25 cellular contexts compared by ENCODE assay signal in the genomic region with DNA sequence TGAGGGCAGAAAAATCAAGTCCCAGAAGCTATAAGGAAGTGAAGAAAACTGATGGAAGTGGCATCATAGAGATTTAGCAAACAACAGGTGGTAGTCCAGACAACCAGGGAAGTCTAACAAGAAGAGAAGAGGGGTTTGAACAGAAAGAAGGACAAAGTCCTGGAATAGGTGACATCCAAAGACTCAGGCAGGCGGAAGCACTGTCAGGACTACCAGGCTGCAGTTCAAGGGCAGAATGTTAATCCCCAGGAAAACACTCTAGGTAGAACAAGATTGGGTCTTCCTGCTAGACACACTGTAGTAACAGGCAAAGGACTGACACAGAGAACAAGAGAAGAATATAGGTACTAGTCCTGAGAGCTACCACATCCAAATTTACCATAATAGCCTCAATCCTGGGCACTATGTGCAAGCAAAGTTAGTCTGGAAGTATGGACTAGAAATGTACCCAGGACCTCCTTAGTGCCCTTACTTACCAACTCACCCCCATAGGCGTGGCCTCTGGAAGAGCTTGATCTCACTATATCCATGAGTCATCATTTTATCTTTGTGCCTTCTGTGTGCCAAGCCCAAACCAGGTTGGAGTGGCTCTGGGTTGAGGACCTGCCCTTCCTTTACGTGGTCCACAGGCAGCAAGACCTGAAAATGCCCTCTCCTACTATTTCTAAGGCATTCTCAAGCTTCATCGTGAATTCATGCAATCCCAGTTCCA. TPM values are rescaled to one million over a fixed set of nuclear protein-coding genes. Genes with fewer than 3 reads are reported as not detected.
DNase-seq lines count a peak whose midpoint lies in the region; ATAC-seq, FAIRE-seq and TF ChIP-seq lines count a peak whose summit lies in the region.
"Had no signal": no experiment of that assay in that cellular context is flagged by ENCODE, and none has a peak within 500 bp of the region (broad histone marks: within the 10 kb centered on the region; RNA-seq: fewer than 3 reads in every experiment).

No MANE protein-coding gene starts in this region.

- H3K9me2 ChIP-seq in hepatocyte (replicated peaks; ENCODE audit: insufficient read depth) = no peaks in the 10 kb centered on the region

- peak overlapping the region; percentile 80 for H3K4me2 ChIP-seq in HepG2 (ENCODE audit: low read depth, low read length)
- H3K4me2 ChIP-seq in hepatocyte = no peak overlapping the region
- H3K4me2 ChIP-seq: BLaER1 treated with 17β-estradiol and CSF1 and Interleukin-3, amounts not matched to agents 10 nM and 100 nM had no signal

- peak; percentile 80 for FAIRE-seq in HepG2 (lab: Jason Lieb, UNC)
- FAIRE-seq: D721Med, endothelial cell of umbilical vein, GM18507, keratinocyte, pancreas, TTC549 had no signal

- H3K9ac ChIP-seq in HepG2 (ENCODE audit: insufficient read depth, low read depth, low read length) = peak overlapping the region; percentile 40
- H3K9ac ChIP-seq: BLaER1 treated with 17β-estradiol and CSF1 and Interleukin-3, amounts not matched to agents 10 nM and 100 nM had no signal

- H3K36me3 Mint-ChIP-seq in T-helper 17 cell (ENCODE audit: low read depth) = no peaks in the 10 kb centered on the region
- H3K36me3 Mint-ChIP-seq: brain; naive thymus-derived CD8-positive, alpha-beta T cell had no signal

- H2AFZ ChIP-seq in HepG2 (ENCODE audit: low read length) (peak overlapping the region; percentile 12), hepatocyte (no peak overlapping the region)

- H3K27ac ChIP-seq in HepG2 (ENCODE audit: extremely low read length, insufficient read depth, low read length) (peak overlapping the region; percentile 63), right lobe of liver (no peak overlapping the region), hepatocyte (peak overlapping the region; percentile 86), left lung (no peak overlapping the region)
- H3K27ac ChIP-seq: BLaER1 treated with 17β-estradiol and CSF1 and Interleukin-3, amounts not matched to agents 10 nM and 100 nM; foreskin keratinocyte; pancreas had no signal

- peak; percentile 76 for ATAC-seq in HepG2
- ATAC-seq in right lobe of liver = no peak
- no peak for ATAC-seq in T-helper 17 cell
- ATAC-seq in left lung = no peak
- no peak for ATAC-seq in HG03439 (IDR thresholded peaks at IDR 0.05; ENCODE audit: unreplicated experiment)
- ATAC-seq: foreskin keratinocyte; naive thymus-derived CD8-positive, alpha-beta T cell; pancreas; sciatic nerve had no signal

- peak overlapping the region; percentile 0 for H3K27ac Mint-ChIP-seq in T-helper 17 cell

- intact Hi-C loops in HepG2 (cut with micrococcal nuclease; ENCODE audit: unreplicated experiment) = loop anchor here (2.0 kb wide), 1 partner anchor 42 kb away; no protein-coding TSS in a partner anchor
- intact Hi-C loops in right lobe of liver (cut with DNase I) = no loop called here
- intact Hi-C loops in left lung (cut with DNase I) = no loop called here

- no peaks in the 10 kb centered on the region for H3K27me3 Mint-ChIP-seq in T-helper 17 cell
- H3K27me3 Mint-ChIP-seq: naive thymus-derived CD8-positive, alpha-beta T cell had no signal

- H3K4me3 ChIP-seq in HepG2 (replicated peaks in 1 of 3; ENCODE audit: insufficient read depth in 1 of 3, low read depth in 2 of 3, low read length in 3 of 3) (peak overlapping the region; percentile 1 to 52 (median 22); a peak in 4 of 6 replicates), right lobe of liver (no peak overlapping the region), hepatocyte (no peak overlapping the region), left lung (no peak overlapping the region)
- H3K4me3 ChIP-seq: BLaER1 treated with 17β-estradiol and CSF1 and Interleukin-3, amounts not matched to agents 10 nM and 100 nM; pancreas had no signal

- H4K20me1 ChIP-seq in HepG2 (ENCODE audit: insufficient read depth, low read length) (no peaks in the 10 kb centered on the region), hepatocyte (ENCODE audit: insufficient read depth, poor library complexity, severe bottlenecking) (no peaks in the 10 kb centered on the region)

- H3K79me2 ChIP-seq in HepG2 (ENCODE audit: insufficient read depth, low read length) = peaks cover 25% of the 10 kb centered on the region
- H3K79me2 ChIP-seq in hepatocyte = peaks cover 23% of the 10 kb centered on the region

- BruUV-seq in HepG2 (replicated peaks; lab: Mats Ljungman, UMichigan) = no TSS peak

- no peak overlapping the region for H3K4me3 Mint-ChIP-seq in T-helper 17 cell

- TF ChIP-seq POLR2A in HepG2 (IDR thresholded peaks at IDR 0.05; ENCODE audit: insufficient read depth in 1 of 2, low read depth in 2 of 2, low read length in 2 of 2) (no peak), right lobe of liver (IDR thresholded peaks at IDR 0.05) (no peak)

- no peaks in the 10 kb centered on the region for H3K9me3 ChIP-seq in HepG2 (ENCODE audit: low read length)
- no peaks in the 10 kb centered on the region for H3K9me3 ChIP-seq in right lobe of liver
- H3K9me3 ChIP-seq in T-helper 17 cell (ENCODE audit: control insufficient read depth, low read length, poor library complexity, severe bottlenecking) = no peaks in the 10 kb centered on the region
- H3K9me3 ChIP-seq in hepatocyte (ENCODE audit: low read depth) = no peaks in the 10 kb centered on the region
- H3K9me3 ChIP-seq in left lung = peaks cover 0 to under 1% of the 10 kb centered on the region in 2 donors
- H3K9me3 ChIP-seq: BLaER1 treated with 17β-estradiol and CSF1 and Interleukin-3, amounts not matched to agents 10 nM and 100 nM; pancreas had no signal

- CTCF ChIA-PET in HepG2 (lab: Yijun Ruan, JAX; ENCODE audit: low intra/inter-chr PET ratio, low total read pairs) = no interaction called here

- peaks cover 15% of the 10 kb centered on the region for H3K4me1 Mint-ChIP-seq in T-helper 17 cell

- DNase-seq in HepG2 (ENCODE audit: low spot score) = peak; percentile 88
- DNase-seq in right lobe of liver = no peak
- DNase-seq in T-helper 17 cell = no peak
- peak; percentile 19 for DNase-seq in hepatocyte (ENCODE audit: low spot score)
- no peak for DNase-seq in iPS-NIHi7 (ENCODE audit: extremely low spot score)
- DNase-seq in left lung = no peak
- DNase-seq in NCI-H345 treated with DMSO at 0.1 percent for 48 hours (lab: John Stamatoyannopoulos, UW; ENCODE audit: unreplicated experiment) = no peak
- DNase-seq: activated CD8-positive, alpha-beta memory T cell treated with anti-CD3 and anti-CD28 coated beads, Interleukin-2, amount 50 U/mL, for 48 hours; cortex of kidney; foreskin keratinocyte; hypothalamus; naive thymus-derived CD8-positive, alpha-beta T cell; NCI-H1092 treated with DMSO at 0.1 percent for 48 hours; NCI-H2029; NCI-H446; pancreas had no signal

- POLR2A ChIA-PET in HepG2 (lab: Yijun Ruan, JAX) = interaction anchor here (0.9 to 1.2 kb wide), 2 partner anchors 69 to 238 kb away, joined by 3 read pairs; a partner anchor contains a TSS

- 0 out of 2 replicates have a peak, but pooled peaks have one; percentile 29 for TF ChIP-seq RAD21 in HepG2 (CRISPR knock-in tag; IDR thresholded peaks at IDR 0.05)

- in situ Hi-C loops in HepG2 (cut with HindIII; ENCODE audit: extremely low pct_ligation_motif_present, low pct_unique_long_range_greater_than_20kb) = no loop called here

- TF ChIP-seq CTCF in HepG2 (CRISPR knock-in tag; IDR thresholded peaks at IDR 0.05) (no peak), right lobe of liver (IDR thresholded peaks at IDR 0.05) (no peak), hepatocyte (IDR thresholded peaks at IDR 0.05; ENCODE audit: poor library complexity) (no peak), left lung (IDR thresholded peaks at IDR 0.05) (no peak)

- 33% methylated on average over 4 of the region's 4 CpGs for WGBS in HepG2 (ENCODE audit: low lambda C conversion rate)
- WGBS in right lobe of liver (ENCODE audit: insufficient coverage, low coverage, low lambda C conversion rate, missing lambda C conversion rate) = 75% methylated on average over 2 of the region's 4 CpGs
- 94% methylated on average over 4 of the region's 4 CpGs for WGBS in hepatocyte (ENCODE audit: low lambda C conversion rate, missing lambda C conversion rate)

- H3K4me1 ChIP-seq in HepG2 (ENCODE audit: insufficient read depth, low read length) (peaks cover 49% of the 10 kb centered on the region), right lobe of liver (no peaks in the 10 kb centered on the region), hepatocyte (ENCODE audit: insufficient read depth) (peaks cover 32% of the 10 kb centered on the region), left lung (peaks cover 0 to 26% of the 10 kb centered on the region in 2 donors)
- H3K4me1 ChIP-seq: pancreas had no signal

- TF ChIP-seq EP300 in HepG2 (IDR thresholded peaks at IDR 0.05; ENCODE audit: low read depth in 2 of 2, low read length in 2 of 2) = peak in 1 of 2 experiments; percentile 80; a peak in 2 of 4 replicates
- peak; percentile 64; the same call in 1 of the 2 replicates for TF ChIP-seq EP300 in HepG2 (CRISPR knock-in tag; IDR thresholded peaks at IDR 0.05; ENCODE audit: borderline replicate concordance)

- H3K27me3 ChIP-seq in HepG2 (ENCODE audit: control insufficient read depth in 1 of 2, insufficient read depth in 2 of 2, low read length in 2 of 2) (no peaks in the 10 kb centered on the region; a peak in 1 of 5 replicates), right lobe of liver (no peaks in the 10 kb centered on the region), hepatocyte (no peaks in the 10 kb centered on the region), left lung (peaks cover 0 to 18% of the 10 kb centered on the region in 2 donors)
- H3K27me3 ChIP-seq: BLaER1 treated with 17β-estradiol and CSF1 and Interleukin-3, amounts not matched to agents 10 nM and 100 nM; foreskin keratinocyte; pancreas had no signal

- H3K36me3 ChIP-seq in HepG2 (replicated peaks in 1 of 2; ENCODE audit: control insufficient read depth in 1 of 2, insufficient read depth in 2 of 2, low read length in 2 of 2) (no peaks in the 10 kb centered on the region), right lobe of liver (no peaks in the 10 kb centered on the region), hepatocyte (replicated peaks; ENCODE audit: insufficient read depth, low read depth) (no peaks in the 10 kb centered on the region), left lung (no peaks in the 10 kb centered on the region)
- H3K36me3 ChIP-seq: BLaER1 treated with 17β-estradiol and CSF1 and Interleukin-3, amounts not matched to agents 10 nM and 100 nM; pancreas had no signal

RNA-seq across cellular contexts. Expression of a gene that starts 2.2 kb away (rescaled TPM):
- total RNA-seq in HepG2 (2016; rRNA removed; fragmentation: Illumina TruSeq; extraction: Trizol) = 41.7 and 42.1 TPM in 2 replicates
- 48.7 and 70.3 TPM in 2 replicates for total RNA-seq in HepG2 (2016; cell fraction: cytosol; rRNA removed; fragmentation: Illumina TruSeq; extraction: Trizol; ENCODE audit: low read depth)
- 33.1 and 37.6 TPM in 2 replicates for total RNA-seq in HepG2 (2016; cell fraction: insoluble cytoplasmic fraction; rRNA removed; fragmentation: Illumina TruSeq; extraction: Trizol)
- total RNA-seq in HepG2 (2016; cell fraction: membrane; rRNA removed; fragmentation: Illumina TruSeq; extraction: Trizol) = 32.9 and 42.5 TPM in 2 replicates
- 115 and 119 TPM in 2 replicates for total RNA-seq in HepG2 (2016; cell fraction: nucleus; rRNA removed; fragmentation: Illumina TruSeq; extraction: Trizol)
- 45.3 and 56.4 TPM in 2 replicates for polyA plus RNA-seq in HepG2 (2011; rRNA removed)
- polyA plus RNA-seq in HepG2 (2011; cell fraction: cytosol; rRNA removed) = 22.0 and 26.4 TPM in 2 replicates
- 128 and 148 TPM in 2 replicates for polyA plus RNA-seq in HepG2 (2011; cell fraction: nucleus; rRNA removed)
- 47.5 and 129 TPM in 2 replicates for polyA plus RNA-seq in HepG2 (2012)
- 2.9 and 4.0 TPM in 2 replicates for polyA plus RNA-seq in HepG2 (2016; cell fraction: cytosol; fragmentation: Illumina TruSeq; extraction: Trizol; ENCODE audit: low read depth)
- 44.9 and 50.4 TPM in 2 replicates for polyA plus RNA-seq in HepG2 (2016; cell fraction: insoluble cytoplasmic fraction; fragmentation: Illumina TruSeq; extraction: Trizol; ENCODE audit: low read depth)
- polyA plus RNA-seq in HepG2 (2016; cell fraction: membrane; fragmentation: Illumina TruSeq; extraction: Trizol; ENCODE audit: low read depth) = 8.4 and 9.3 TPM in 2 replicates
- 138 and 156 TPM in 2 replicates for polyA plus RNA-seq in HepG2 (2016; cell fraction: nucleus; fragmentation: Illumina TruSeq; extraction: Trizol; ENCODE audit: insufficient read depth, low read depth)
- polyA minus RNA-seq in HepG2 (2011; rRNA and poly(A)+ RNA removed; ENCODE audit: low replicate concordance) = 45.6 and 215 TPM in 2 replicates
- 50.0 and 50.3 TPM in 2 replicates for polyA minus RNA-seq in HepG2 (2011; cell fraction: cytosol; rRNA and poly(A)+ RNA removed)
- 287 and 403 TPM in 2 replicates for polyA minus RNA-seq in HepG2 (2011; cell fraction: nucleus; rRNA and poly(A)+ RNA removed)
- total RNA-seq in right lobe of liver = 10 to 100 TPM; 15.3 to 38.5 (median 24.6) TPM
- total RNA-seq in T-helper 17 cell = 10 to 100 TPM; 14.0 to 20.5 TPM
- total RNA-seq in hepatocyte = 35.8 and 45.5 TPM in 2 replicates
- polyA plus RNA-seq in hepatocyte = 21.6 and 27.4 TPM in 2 replicates
- 10 to 100 TPM; 91.3 to 97.1 TPM for total RNA-seq in left lung

Comparison
In these comparisons a context has a peak if more than half of its experiments do, and no peak if none do; other contexts are left out.
1. DNase-seq: peak in HepG2 (single experiment) and hepatocyte (single experiment); none in right lobe of liver (0 of 3), T-helper 17 cell (0 of 3), iPS-NIHi7 (single experiment), left lung (0 of 2) and NCI-H345 treated with DMSO at 0.1 percent for 48 hours (single experiment).
2. H3K27ac ChIP-seq: peak in HepG2 (single experiment) and hepatocyte (single experiment); none in right lobe of liver (0 of 3) and left lung (0 of 2).
3. H3K4me3 ChIP-seq: peak in HepG2 (3 of 3); none in right lobe of liver (0 of 3), hepatocyte (single experiment) and left lung (0 of 2).